In genomic region chr12:67426067-67426466, GRCh38 we compare ENCODE assay signal across 12 cellular contexts.
A peak's percentile ranks its signal among the peaks of the same experiment; 100 is the strongest.
DNase-seq lines count a peak whose midpoint lies in the region; FAIRE-seq and TF ChIP-seq lines count a peak whose summit lies in the region.
"Had no signal": no experiment of that assay in that cellular context is flagged by ENCODE, and none has a peak within 500 bp of the region (broad histone marks: within the 10 kb centered on the region; RNA-seq: fewer than 3 reads in every experiment).

No MANE protein-coding gene starts in this region.

- H3K27me3 ChIP-seq in bronchial epithelial cell (ENCODE audit: control insufficient read depth, insufficient read depth, low read length) (no peaks in the 10 kb centered on the region), neuronal stem cell (ENCODE audit: control insufficient read depth in 3 of 3, insufficient read depth in 3 of 3, low read depth in 1 of 3, low read length in 3 of 3) (no peaks in the 10 kb centered on the region)
- H3K27me3 ChIP-seq: upper lobe of left lung had no signal

- H3K36me3 ChIP-seq in bronchial epithelial cell (ENCODE audit: control insufficient read depth, insufficient read depth, low read length), result no peaks in the 10 kb centered on the region
- no peaks in the 10 kb centered on the region for H3K36me3 ChIP-seq in neuronal stem cell (replicated peaks in 1 of 2; ENCODE audit: control insufficient read depth in 2 of 2, insufficient read depth in 2 of 2, low read length in 2 of 2)
- H3K36me3 ChIP-seq: upper lobe of left lung had no signal

- no peak overlapping the region for H3K27ac ChIP-seq in neuronal stem cell (replicated peaks; ENCODE audit: low read length)
- H3K27ac ChIP-seq: upper lobe of left lung had no signal

- no peak overlapping the region for H3K18ac ChIP-seq in neuronal stem cell (ENCODE audit: low read length)

- H3K4me1 ChIP-seq in neuronal stem cell (ENCODE audit: control insufficient read depth in 2 of 2, insufficient read depth in 1 of 2, low read depth in 1 of 2, low read length in 2 of 2), result peaks cover 2 to 8% of the 10 kb centered on the region in 2 donors

- H2BK15ac ChIP-seq in neuronal stem cell (ENCODE audit: low read length), result no peak overlapping the region

- H2BK12ac ChIP-seq in neuronal stem cell (ENCODE audit: low read length), result no peak overlapping the region

- H3K4me3 Mint-ChIP-seq in activated CD4-positive, alpha-beta memory T cell treated with anti-CD3 and anti-CD28 coated beads, Interleukin-2, amount 10 ng/mL, durations not matched to agents 7 days and 5 days, result no peak overlapping the region
- H3K4me3 Mint-ChIP-seq: activated naive CD8-positive, alpha-beta T cell treated with anti-CD3 and anti-CD28 coated beads, Interleukin-2, amount 50 U/mL, for 24 hours; T-helper 1 cell treated with Interleukin-12 subunit alpha and Interleukin-12 subunit beta and Interleukin-4 antibody, amounts not matched to agents 30 μg/mL and 1 μg/mL, for 36 hours had no signal

- H2AK5ac ChIP-seq in neuronal stem cell (ENCODE audit: low read depth, low read length), result no peak overlapping the region

- FAIRE-seq in bronchial epithelial cell (lab: Jason Lieb, UNC), result no peak

- DNase-seq in Daoy (ENCODE audit: low read depth) (peak; percentile 23), NCI-H2029 treated with DMSO at 0.1 percent for 48 hours (lab: John Stamatoyannopoulos, UW) (peak; percentile 91), bronchial epithelial cell (ENCODE audit: low read depth) (peak; percentile 47), neuronal stem cell (ENCODE audit: low spot score) (no peak), HUDEP-2 (lab: John Stamatoyannopoulos, UW; ENCODE audit: unreplicated experiment in 76 of 76) (no peak), posterior vena cava (ENCODE audit: low spot score) (no peak)
- DNase-seq in activated CD4-positive, alpha-beta memory T cell treated with anti-CD3 and anti-CD28 coated beads, Interleukin-2, amount 10 ng/mL, durations not matched to agents 7 days and 5 days, result no peak
- DNase-seq in central memory CD4-positive, alpha-beta T cell, result no peak
- DNase-seq: activated naive CD8-positive, alpha-beta T cell treated with anti-CD3 and anti-CD28 coated beads, Interleukin-2, amount 50 U/mL, for 24 hours; H7 had no signal

- H3K4ac ChIP-seq in neuronal stem cell (ENCODE audit: low read length), result no peak overlapping the region

- CTCF ChIA-PET in activated CD4-positive, alpha-beta memory T cell treated with anti-CD3 and anti-CD28 coated beads, Interleukin-2, amount 10 ng/mL, durations not matched to agents 7 days and 5 days (lab: Charles Lee), result no interaction called here

- H3K27ac Mint-ChIP-seq in activated CD4-positive, alpha-beta memory T cell treated with anti-CD3 and anti-CD28 coated beads, Interleukin-2, amount 10 ng/mL, durations not matched to agents 7 days and 5 days, result no peak overlapping the region
- H3K27ac Mint-ChIP-seq: activated naive CD8-positive, alpha-beta T cell treated with anti-CD3 and anti-CD28 coated beads, Interleukin-2, amount 50 U/mL, for 24 hours; T-helper 1 cell treated with Interleukin-12 subunit alpha and Interleukin-12 subunit beta and Interleukin-4 antibody, amounts not matched to agents 30 μg/mL and 1 μg/mL, for 36 hours had no signal

- no peak for TF ChIP-seq CTCF in bronchial epithelial cell (IDR thresholded peaks at IDR 0.05; ENCODE audit: insufficient read depth, low read length, severe bottlenecking)

- intact Hi-C loops in posterior vena cava (cut with DNase I), result loop anchor here in 1 of 2 donors (10.0 kb wide), 1 partner anchor 519 kb away; no protein-coding TSS in a partner anchor

- no peak overlapping the region for H3K9ac ChIP-seq in neuronal stem cell (ENCODE audit: low read depth, low read length, poor library complexity)

- H3K23ac ChIP-seq in neuronal stem cell (ENCODE audit: low read depth, low read length, poor library complexity), result no peak overlapping the region

- H3K4me1 Mint-ChIP-seq in activated CD4-positive, alpha-beta memory T cell treated with anti-CD3 and anti-CD28 coated beads, Interleukin-2, amount 10 ng/mL, durations not matched to agents 7 days and 5 days, result no peaks in the 10 kb centered on the region

- H3K14ac ChIP-seq in neuronal stem cell (ENCODE audit: low read length), result no peak overlapping the region

- H3K4me3 ChIP-seq in bronchial epithelial cell (ENCODE audit: low read depth, low read length) (no peak overlapping the region), neuronal stem cell (ENCODE audit: low read length in 2 of 2) (no peak overlapping the region)
- H3K4me3 ChIP-seq: upper lobe of left lung had no signal

- H3K9me3 ChIP-seq in neuronal stem cell (replicated peaks in 1 of 2; ENCODE audit: control insufficient read depth in 2 of 2, insufficient read depth in 1 of 2, low read depth in 1 of 2, low read length in 2 of 2), result no peaks in the 10 kb centered on the region
- H3K9me3 ChIP-seq: upper lobe of left lung had no signal

- no peak overlapping the region for H4K91ac ChIP-seq in neuronal stem cell (ENCODE audit: low read depth, low read length, poor library complexity)

- WGBS in neuronal stem cell (ENCODE audit: extremely low coverage in 2 of 2, insufficient read length in 2 of 2, insufficient replicate concordance in 1 of 2), 2 donors, result no CpG with 5 or more reads among the region's 2 CpGs

- H2BK120ac ChIP-seq in neuronal stem cell (ENCODE audit: low read depth, low read length), result no peak overlapping the region

- H3K9me3 Mint-ChIP-seq in activated CD4-positive, alpha-beta memory T cell treated with anti-CD3 and anti-CD28 coated beads, Interleukin-2, amount 10 ng/mL, durations not matched to agents 7 days and 5 days, result no peaks in the 10 kb centered on the region
- H3K9me3 Mint-ChIP-seq: activated naive CD8-positive, alpha-beta T cell treated with anti-CD3 and anti-CD28 coated beads, Interleukin-2, amount 50 U/mL, for 24 hours; T-helper 1 cell treated with Interleukin-12 subunit alpha and Interleukin-12 subunit beta and Interleukin-4 antibody, amounts not matched to agents 30 μg/mL and 1 μg/mL, for 36 hours had no signal

- H4K8ac ChIP-seq in neuronal stem cell (ENCODE audit: low read depth, low read length), result no peak overlapping the region

- H3K4me2 ChIP-seq in neuronal stem cell (ENCODE audit: insufficient read depth, low read length, poor library complexity, severe bottlenecking), result no peak overlapping the region

- no peak overlapping the region for H2BK5ac ChIP-seq in neuronal stem cell (ENCODE audit: low read length)

- no peaks in the 10 kb centered on the region for H3K36me3 Mint-ChIP-seq in activated CD4-positive, alpha-beta memory T cell treated with anti-CD3 and anti-CD28 coated beads, Interleukin-2, amount 10 ng/mL, durations not matched to agents 7 days and 5 days (ENCODE audit: low read depth)

- no peaks in the 10 kb centered on the region for H3K79me1 ChIP-seq in neuronal stem cell (ENCODE audit: low read depth, low read length)

- POLR2A ChIA-PET in activated CD4-positive, alpha-beta memory T cell treated with anti-CD3 and anti-CD28 coated beads, Interleukin-2, amount 10 ng/mL, durations not matched to agents 7 days and 5 days (lab: Charles Lee), result no interaction called here

- peak overlapping the region; percentile 57 for H2AFZ ChIP-seq in neuronal stem cell (ENCODE audit: low read length)

- H3K27me3 Mint-ChIP-seq in activated CD4-positive, alpha-beta memory T cell treated with anti-CD3 and anti-CD28 coated beads, Interleukin-2, amount 10 ng/mL, durations not matched to agents 7 days and 5 days, result no peaks in the 10 kb centered on the region
- H3K27me3 Mint-ChIP-seq: activated naive CD8-positive, alpha-beta T cell treated with anti-CD3 and anti-CD28 coated beads, Interleukin-2, amount 50 U/mL, for 24 hours had no signal

Comparison
In these comparisons a context has a peak if more than half of its experiments do, and no peak if none do; other contexts are left out.
1. DNase-seq: peak in Daoy (single experiment), NCI-H2029 treated with DMSO at 0.1 percent for 48 hours (single experiment) and bronchial epithelial cell (single experiment); none in neuronal stem cell (single experiment), HUDEP-2 (0 of 76), posterior vena cava (single experiment), activated CD4-positive, alpha-beta memory T cell treated with anti-CD3 and anti-CD28 coated beads, Interleukin-2, amount 10 ng/mL, durations not matched to agents 7 days and 5 days (single experiment) and central memory CD4-positive, alpha-beta T cell (single experiment).